8 cellular contexts compared by ENCODE assay signal in the genomic region with DNA sequence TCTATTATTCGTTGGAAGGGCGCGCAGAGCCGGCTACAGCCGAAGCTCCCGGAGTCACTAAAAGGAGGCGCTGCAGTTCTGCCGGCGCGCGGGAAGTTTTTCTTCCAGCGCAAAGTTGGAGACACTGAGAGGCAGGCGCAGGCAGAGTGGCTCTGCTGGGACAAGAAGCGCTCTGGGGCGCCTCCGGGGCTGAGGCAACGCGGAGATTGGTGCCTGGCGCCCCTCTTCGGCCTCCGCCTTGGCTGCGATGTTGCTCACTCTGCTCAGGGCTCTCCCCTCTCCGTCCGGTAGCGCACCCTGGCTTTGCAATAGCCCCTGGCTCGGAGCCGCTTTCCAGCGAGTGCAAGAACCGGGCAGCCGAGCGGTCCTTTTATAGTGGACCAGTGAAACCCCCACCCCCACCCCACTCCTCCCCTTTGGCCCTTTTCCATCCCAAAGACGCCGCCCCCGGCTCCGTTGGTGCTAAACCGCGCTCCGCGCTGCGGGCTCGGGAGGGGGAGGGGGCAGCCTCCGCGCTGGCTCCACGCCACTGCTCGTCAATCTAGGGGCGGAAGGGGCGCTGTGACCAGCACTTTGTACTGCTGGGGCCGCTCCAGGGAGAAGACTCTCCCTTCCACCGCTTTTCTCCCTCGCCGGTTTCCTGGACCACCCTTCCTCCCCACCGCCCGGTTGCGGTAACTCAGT. TPM values are rescaled to one million over a fixed set of nuclear protein-coding genes. Genes with fewer than 3 reads are reported as not detected.
A peak's percentile ranks its signal among the peaks of the same experiment; 100 is the strongest.
DNase-seq lines count a peak whose midpoint lies in the region; ATAC-seq and TF ChIP-seq lines count a peak whose summit lies in the region.

ADAMTS1 (minus strand) TSS at position 344 of the 684 bp plus-strand sequence. CDS start 455 bp downstream, outside the sequence.

- H3K4me1 ChIP-seq in ascending aorta (peaks cover 2 to 9% of the 10 kb centered on the region in 2 donors), osteoblast (ENCODE audit: insufficient read depth, low read length) (peaks cover 29% of the 10 kb centered on the region)

- peak within 1 kb of the TSS; percentile 84 for H2AFZ ChIP-seq in osteoblast (ENCODE audit: low read length)

- H3K27me3 ChIP-seq in ascending aorta (no peaks in the 10 kb centered on the region), osteoblast (ENCODE audit: insufficient read depth, low read length) (no peaks in the 10 kb centered on the region)

- H4K20me1 ChIP-seq in osteoblast (ENCODE audit: insufficient read depth, low read length) = peaks cover 47% of the 10 kb centered on the region

- ATAC-seq in left cardiac atrium (peak; percentile 70 to 71), GM18861 (IDR thresholded peaks at IDR 0.05; ENCODE audit: unreplicated experiment) (no peak)

- peak within 1 kb of the TSS; percentile 96 for H3K4me2 ChIP-seq in osteoblast (ENCODE audit: insufficient read depth, low read length)

- no peaks in the 10 kb centered on the region for H3K9me3 ChIP-seq in ascending aorta
- no peaks in the 10 kb centered on the region for H3K9me3 ChIP-seq in osteoblast (ENCODE audit: low read depth, low read length)

- peak in 1 of 3 experiments; percentile 7 for TF ChIP-seq CTCF in ascending aorta (IDR thresholded peaks at IDR 0.05)
- TF ChIP-seq CTCF in osteoblast (IDR thresholded peaks at IDR 0.05; ENCODE audit: extremely low read depth, low read depth, low read length) = peak; percentile 4

- DNase-seq in GM04503 (ENCODE audit: low read depth) (peak; percentile 43), NCI-H446 (lab: John Stamatoyannopoulos, UW) (peak; percentile 64 to 84), ascending aorta (ENCODE audit: low spot score in 2 of 2) (peak; percentile 60 to 97), left cardiac atrium (peak; percentile 94), osteoblast (ENCODE audit: insufficient read length, low spot score, missing footprints) (peak; percentile 93), DMS79 treated with DMSO at 0.1 percent for 48 hours (lab: John Stamatoyannopoulos, UW) (no peak)
- no peak for DNase-seq in stimulated activated CD4-positive, alpha-beta T cell treated with anti-CD3 and anti-CD28 coated beads, Interleukin-4, amount 100 ng/mL, for 24 hours

- intact Hi-C loops in ascending aorta (cut with DNase I) (loop anchor here (5.0 to 10.0 kb wide), 6 partner anchors 577 to 1960 kb away; partner anchors contain the start of genes APP, ATP5PF and GABPA), left cardiac atrium (cut with DNase I) (loop anchor here in 1 of 2 donors (2.0 to 5.0 kb wide), 2 partner anchors 74 to 1787 kb away; no protein-coding TSS in a partner anchor)

- H3K27ac ChIP-seq in ascending aorta (peak within 1 kb of the TSS; percentile 94 to 98), osteoblast (ENCODE audit: low read depth, low read length) (peak within 1 kb of the TSS; percentile 95)

- H3K36me3 ChIP-seq in ascending aorta = peaks cover 25 to 26% of the 10 kb centered on the region in 2 donors
- peaks cover 40% of the 10 kb centered on the region for H3K36me3 ChIP-seq in osteoblast (ENCODE audit: insufficient read depth, low read length)

- peak within 1 kb of the TSS; percentile 85 to 94 for H3K4me3 ChIP-seq in ascending aorta
- peak within 1 kb of the TSS; percentile 94 for H3K4me3 ChIP-seq in osteoblast (ENCODE audit: insufficient read depth, low read length)

- peaks cover 44% of the 10 kb centered on the region for H3K79me2 ChIP-seq in osteoblast (ENCODE audit: insufficient read depth, low read length)

RNA-seq across cellular contexts. Expression of gene ADAMTS1, which starts in this region (rescaled TPM):
- 672 TPM for total RNA-seq in ascending aorta
- 100 to 1,000 TPM; 139 to 143 TPM for total RNA-seq in left cardiac atrium
- total RNA-seq in osteoblast = 182 and 243 TPM in 2 replicates

Comparison
In these comparisons a context has a peak if more than half of its experiments do, and no peak if none do; other contexts are left out.
1. DNase-seq: peak in GM04503 (single experiment), NCI-H446 (2 of 2), ascending aorta (2 of 2), left cardiac atrium (single experiment) and osteoblast (single experiment); none in DMS79 treated with DMSO at 0.1 percent for 48 hours (single experiment) and stimulated activated CD4-positive, alpha-beta T cell treated with anti-CD3 and anti-CD28 coated beads, Interleukin-4, amount 100 ng/mL, for 24 hours (single experiment).